Comparison of ENCODE assay signal across 8 cellular contexts in genomic region chr18:59070181-59070912, GRCh38.
A peak's percentile ranks its signal among the peaks of the same experiment; 100 is the strongest.
DNase-seq lines count a peak whose midpoint lies in the region; ATAC-seq, FAIRE-seq and TF ChIP-seq lines count a peak whose summit lies in the region.

No MANE protein-coding gene starts in this region.

- intact Hi-C loops in activated T-helper 2 cell treated with anti-CD3 and anti-CD28 coated beads, Interferon-gamma antibody, Interleukin-2, Interleukin-4, amounts not matched to agents 10 μg/mL and 5 μg/mL and 100 μg/mL, durations not matched to agents 14 hours and 24 hours and 36 hours (cut with micrococcal nuclease), result loop anchor here (1.0 kb wide), 2 partner anchors 289 to 302 kb away; no protein-coding TSS in a partner anchor

- in situ Hi-C loops in KBM-7 (cut with MboI; ENCODE audit: low pct_unique_long_range_greater_than_20kb, low sequenced_read_pairs), result no loop called here

- H2AFZ ChIP-seq in osteoblast (ENCODE audit: low read length), result peak overlapping the region; percentile 63

- no peak overlapping the region for H3K4me3 ChIP-seq in osteoblast (ENCODE audit: insufficient read depth, low read length)
- no peak overlapping the region for H3K4me3 ChIP-seq in thoracic aorta

- H3K9me3 ChIP-seq in osteoblast (ENCODE audit: low read depth, low read length) (no peaks in the 10 kb centered on the region), thoracic aorta (no peaks in the 10 kb centered on the region)

- no peak overlapping the region for H3K27ac Mint-ChIP-seq in activated T-helper 2 cell treated with anti-CD3 and anti-CD28 coated beads, Interferon-gamma antibody, Interleukin-2, Interleukin-4, amounts not matched to agents 10 μg/mL and 5 μg/mL and 100 μg/mL, durations not matched to agents 14 hours and 24 hours and 36 hours

- H3K27ac ChIP-seq in osteoblast (ENCODE audit: low read depth, low read length) (no peak overlapping the region), thoracic aorta (no peak overlapping the region)

- H3K27me3 Mint-ChIP-seq in activated T-helper 2 cell treated with anti-CD3 and anti-CD28 coated beads, Interferon-gamma antibody, Interleukin-2, Interleukin-4, amounts not matched to agents 10 μg/mL and 5 μg/mL and 100 μg/mL, durations not matched to agents 14 hours and 24 hours and 36 hours (ENCODE audit: low read depth), result peaks cover 13% of the 10 kb centered on the region

- H3K36me3 ChIP-seq in osteoblast (ENCODE audit: insufficient read depth, low read length) (no peaks in the 10 kb centered on the region), thoracic aorta (no peaks in the 10 kb centered on the region)

- H3K4me1 Mint-ChIP-seq in activated T-helper 2 cell treated with anti-CD3 and anti-CD28 coated beads, Interferon-gamma antibody, Interleukin-2, Interleukin-4, amounts not matched to agents 10 μg/mL and 5 μg/mL and 100 μg/mL, durations not matched to agents 14 hours and 24 hours and 36 hours (ENCODE audit: low read depth), result peaks cover 5% of the 10 kb centered on the region

- peak; percentile 83 for DNase-seq in COLO668 (lab: John Stamatoyannopoulos, UW; ENCODE audit: unreplicated experiment)
- peak; percentile 68 for DNase-seq in KBM-7
- peak; percentile 80 to 81 for DNase-seq in SHP77 (lab: John Stamatoyannopoulos, UW)
- peak; percentile 65 for DNase-seq in activated T-helper 2 cell treated with anti-CD3 and anti-CD28 coated beads, Interferon-gamma antibody, Interleukin-2, Interleukin-4, amounts not matched to agents 10 μg/mL and 5 μg/mL and 100 μg/mL, durations not matched to agents 14 hours and 24 hours and 36 hours (ENCODE audit: low spot score)
- peak; percentile 24 to 67 for DNase-seq in frontal cortex (ENCODE audit: low spot score in 2 of 2)
- DNase-seq in osteoblast (ENCODE audit: insufficient read length, low spot score, missing footprints), result peak; percentile 93
- peak; percentile 45 for DNase-seq in thoracic aorta (ENCODE audit: low spot score)

- no peak overlapping the region for H3K4me3 Mint-ChIP-seq in activated T-helper 2 cell treated with anti-CD3 and anti-CD28 coated beads, Interferon-gamma antibody, Interleukin-2, Interleukin-4, amounts not matched to agents 10 μg/mL and 5 μg/mL and 100 μg/mL, durations not matched to agents 14 hours and 24 hours and 36 hours (ENCODE audit: low read depth)

- no peaks in the 10 kb centered on the region for H3K36me3 Mint-ChIP-seq in activated T-helper 2 cell treated with anti-CD3 and anti-CD28 coated beads, Interferon-gamma antibody, Interleukin-2, Interleukin-4, amounts not matched to agents 10 μg/mL and 5 μg/mL and 100 μg/mL, durations not matched to agents 14 hours and 24 hours and 36 hours (ENCODE audit: low read depth)

- H3K27me3 ChIP-seq in osteoblast (ENCODE audit: insufficient read depth, low read length), result peaks cover 11% of the 10 kb centered on the region
- no peaks in the 10 kb centered on the region for H3K27me3 ChIP-seq in thoracic aorta (replicated peaks; ENCODE audit: insufficient read depth)

- peak overlapping the region; percentile 56 for H3K4me2 ChIP-seq in osteoblast (ENCODE audit: insufficient read depth, low read length)

- no peak for FAIRE-seq in frontal cortex (lab: Jason Lieb, UNC)

- H3K4me1 ChIP-seq in osteoblast (ENCODE audit: insufficient read depth, low read length), result no peaks in the 10 kb centered on the region
- peaks cover 0 to 17% of the 10 kb centered on the region in 2 donors for H3K4me1 ChIP-seq in thoracic aorta (ENCODE audit: control insufficient read depth in 1 of 2, low read depth in 2 of 2)

- ATAC-seq in GM21515 (IDR thresholded peaks at IDR 0.05; ENCODE audit: unreplicated experiment), result peak; percentile 76
- ATAC-seq in thoracic aorta (ENCODE audit: insufficient number of reproducible peaks, low FRiP score, low read depth), result peak; percentile 75

- no peaks in the 10 kb centered on the region for H3K9me3 Mint-ChIP-seq in activated T-helper 2 cell treated with anti-CD3 and anti-CD28 coated beads, Interferon-gamma antibody, Interleukin-2, Interleukin-4, amounts not matched to agents 10 μg/mL and 5 μg/mL and 100 μg/mL, durations not matched to agents 14 hours and 24 hours and 36 hours

- peak; percentile 93 for TF ChIP-seq CTCF in osteoblast (IDR thresholded peaks at IDR 0.05; ENCODE audit: extremely low read depth, low read depth, low read length)
- TF ChIP-seq CTCF in thoracic aorta (IDR thresholded peaks at IDR 0.05), result peak; percentile 88

- H4K20me1 ChIP-seq in osteoblast (ENCODE audit: insufficient read depth, low read length), result no peaks in the 10 kb centered on the region

- no peaks in the 10 kb centered on the region for H3K79me2 ChIP-seq in osteoblast (ENCODE audit: insufficient read depth, low read length)
